Comparison of ENCODE assay signal across 8 cellular contexts in the genomic region with DNA sequence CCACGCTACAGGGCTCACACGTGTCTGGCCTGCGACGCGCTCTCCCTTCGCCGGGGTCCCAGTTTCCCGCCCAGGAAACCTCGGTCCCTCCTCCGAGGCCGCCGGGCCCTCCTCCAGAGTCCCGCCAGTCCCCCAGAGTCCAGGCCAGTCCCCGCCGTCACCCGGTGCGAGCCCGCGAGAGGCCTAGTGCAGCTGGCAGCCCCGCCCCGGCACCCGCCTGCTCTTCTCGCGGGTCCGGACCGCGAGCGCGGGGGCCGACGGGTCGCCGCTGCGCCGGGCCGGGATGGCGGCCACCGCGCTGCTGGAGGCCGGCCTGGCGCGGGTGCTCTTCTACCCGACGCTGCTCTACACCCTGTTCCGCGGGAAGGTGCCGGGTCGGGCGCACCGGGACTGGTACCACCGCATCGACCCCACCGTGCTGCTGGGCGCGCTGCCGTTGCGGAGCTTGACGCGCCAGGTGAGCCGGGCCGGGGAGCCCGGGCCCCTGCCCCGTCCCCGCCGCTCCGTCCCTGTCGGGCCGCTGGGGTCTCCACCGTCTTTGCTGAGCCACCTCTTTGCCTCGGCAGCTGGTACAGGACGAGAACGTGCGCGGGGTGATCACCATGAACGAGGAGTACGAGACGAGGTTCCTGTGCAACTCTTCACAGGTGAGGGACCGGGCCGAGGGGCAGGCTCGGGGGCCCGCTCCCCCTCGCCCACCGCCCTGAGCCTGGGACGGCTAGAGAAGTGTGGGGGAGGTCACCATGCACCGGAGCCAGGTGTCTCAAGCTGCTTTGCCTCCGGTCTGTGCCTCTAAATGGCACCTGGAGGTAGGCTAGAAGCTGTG. TPM values are rescaled to one million over a fixed set of nuclear protein-coding genes. Genes with fewer than 3 reads are reported as not detected.
A peak's percentile ranks its signal among the peaks of the same experiment; 100 is the strongest.
DNase-seq lines count a peak whose midpoint lies in the region; ATAC-seq and TF ChIP-seq lines count a peak whose summit lies in the region.

A gene with protein sequence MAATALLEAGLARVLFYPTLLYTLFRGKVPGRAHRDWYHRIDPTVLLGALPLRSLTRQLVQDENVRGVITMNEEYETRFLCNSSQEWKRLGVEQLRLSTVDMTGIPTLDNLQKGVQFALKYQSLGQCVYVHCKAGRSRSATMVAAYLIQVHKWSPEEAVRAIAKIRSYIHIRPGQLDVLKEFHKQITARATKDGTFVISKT (plus strand): TSS at position 260 of the 826 bp plus-strand sequence. CDS start 24 bp downstream, at position 284.

- H3K27ac ChIP-seq in fibroblast of lung (ENCODE audit: insufficient read depth, low read length): peak within 1 kb of the TSS; percentile 72
- peak within 1 kb of the TSS; percentile 84 for H3K27ac ChIP-seq in subcutaneous abdominal adipose tissue (ENCODE audit: low read depth, low read length)

- H3K27me3 ChIP-seq in fibroblast of lung (ENCODE audit: control insufficient read depth, insufficient read depth, low read length): no peaks in the 10 kb centered on the region
- no peaks in the 10 kb centered on the region for H3K27me3 ChIP-seq in subcutaneous abdominal adipose tissue (ENCODE audit: control insufficient read depth in 5 of 5, insufficient read depth in 4 of 5, low read length in 5 of 5)

- H3K4me3 Mint-ChIP-seq in CD14-positive monocyte: peak within 1 kb of the TSS; percentile 85 to 91
- peak within 1 kb of the TSS; percentile 88 to 89 for H3K4me3 Mint-ChIP-seq in activated T-cell treated with anti-CD3 and anti-CD28 coated beads, Interleukin-2, amount 50 U/mL, for 72 hours
- peak within 1 kb of the TSS; percentile 80 to 90 (median 83) for H3K4me3 Mint-ChIP-seq in naive thymus-derived CD8-positive, alpha-beta T cell

- POLR2A ChIA-PET in naive thymus-derived CD8-positive, alpha-beta T cell (lab: Charles Lee): interaction anchor here (0.5 to 4.9 kb wide), 7 partner anchors 8 to 284 kb away, joined by 3 to 38 read pairs (median 6); partner anchors contain the start of genes CELF1, KBTBD4 and NDUFS3

- H3K9me3 ChIP-seq in fibroblast of lung (ENCODE audit: control insufficient read depth, insufficient read depth, low read depth, low read length): no peaks in the 10 kb centered on the region
- H3K9me3 ChIP-seq in subcutaneous abdominal adipose tissue (ENCODE audit: control insufficient read depth in 5 of 5, low read length in 5 of 5): no peaks in the 10 kb centered on the region

- peak within 1 kb of the TSS; percentile 92 for H3K4me2 ChIP-seq in fibroblast of lung (ENCODE audit: extremely low read depth, insufficient read depth, low read length)

- H3K27ac Mint-ChIP-seq in CD14-positive monocyte: peak within 1 kb of the TSS; percentile 63 to 89 (median 77)
- peak within 1 kb of the TSS; percentile 77 for H3K27ac Mint-ChIP-seq in activated T-cell treated with anti-CD3 and anti-CD28 coated beads, Interleukin-2, amount 50 U/mL, for 72 hours
- H3K27ac Mint-ChIP-seq in naive thymus-derived CD8-positive, alpha-beta T cell: peak within 1 kb of the TSS; percentile 57 to 93 (median 86)

- peaks cover 3% of the 10 kb centered on the region for H3K36me3 ChIP-seq in fibroblast of lung (ENCODE audit: control insufficient read depth, insufficient read depth, low read length)
- H3K36me3 ChIP-seq in subcutaneous abdominal adipose tissue (ENCODE audit: control insufficient read depth in 5 of 5, insufficient read depth in 5 of 5, low read length in 5 of 5): peaks cover 3 to 10% (median 5%) of the 10 kb centered on the region in 5 donors

- peak; percentile 79 for ATAC-seq in HG03439 (IDR thresholded peaks at IDR 0.05; ENCODE audit: unreplicated experiment)
- peak; percentile 95 to 96 for ATAC-seq in activated T-cell treated with anti-CD3 and anti-CD28 coated beads, Interleukin-2, amount 50 U/mL, for 72 hours (replicated peaks in 1 of 2)
- ATAC-seq in naive thymus-derived CD8-positive, alpha-beta T cell: peak; percentile 88 to 89

- TF ChIP-seq CTCF in CD14-positive monocyte (IDR thresholded peaks at IDR 0.05): no peak
- no peak for TF ChIP-seq CTCF in fibroblast of lung (conservative IDR thresholded peaks at IDR 0.05 in 1 of 2, IDR thresholded peaks at IDR 0.05 in 1 of 2; ENCODE audit: low read depth in 1 of 2, low read length in 2 of 2)

- H3K4me1 ChIP-seq in fibroblast of lung (ENCODE audit: control insufficient read depth, extremely low read depth, insufficient read depth, low read length): no peaks in the 10 kb centered on the region
- peaks cover 5 to 31% (median 20%) of the 10 kb centered on the region in 5 donors for H3K4me1 ChIP-seq in subcutaneous abdominal adipose tissue (ENCODE audit: control insufficient read depth in 5 of 5, insufficient read depth in 5 of 5, low read length in 5 of 5)

- H3K27me3 Mint-ChIP-seq in CD14-positive monocyte (ENCODE audit: low read depth in 3 of 3): peaks cover 0 to 2% (median 0%) of the 10 kb centered on the region in 3 donors
- no peaks in the 10 kb centered on the region for H3K27me3 Mint-ChIP-seq in activated T-cell treated with anti-CD3 and anti-CD28 coated beads, Interleukin-2, amount 50 U/mL, for 72 hours (ENCODE audit: low read depth)
- no peaks in the 10 kb centered on the region for H3K27me3 Mint-ChIP-seq in naive thymus-derived CD8-positive, alpha-beta T cell

- H3K9me3 Mint-ChIP-seq in CD14-positive monocyte: no peaks in the 10 kb centered on the region
- H3K9me3 Mint-ChIP-seq in activated T-cell treated with anti-CD3 and anti-CD28 coated beads, Interleukin-2, amount 50 U/mL, for 72 hours: no peaks in the 10 kb centered on the region
- no peaks in the 10 kb centered on the region for H3K9me3 Mint-ChIP-seq in naive thymus-derived CD8-positive, alpha-beta T cell

- peaks cover 14% of the 10 kb centered on the region for H3K79me2 ChIP-seq in fibroblast of lung (ENCODE audit: control insufficient read depth, insufficient read depth, low read length)

- peaks cover 13% of the 10 kb centered on the region for H3K4me1 Mint-ChIP-seq in CD14-positive monocyte
- peaks cover 43% of the 10 kb centered on the region for H3K4me1 Mint-ChIP-seq in activated T-cell treated with anti-CD3 and anti-CD28 coated beads, Interleukin-2, amount 50 U/mL, for 72 hours (ENCODE audit: low read depth)
- peaks cover 7 to 39% (median 21%) of the 10 kb centered on the region in 4 donors for H3K4me1 Mint-ChIP-seq in naive thymus-derived CD8-positive, alpha-beta T cell

- intact Hi-C loops in CD14-positive monocyte (cut with micrococcal nuclease): loop anchor here (5.0 kb wide), 2 partner anchors 78 to 83 kb away; no protein-coding TSS in a partner anchor

- peaks cover 6 to 16% of the 10 kb centered on the region in 2 donors for H3K36me3 Mint-ChIP-seq in CD14-positive monocyte
- H3K36me3 Mint-ChIP-seq in activated T-cell treated with anti-CD3 and anti-CD28 coated beads, Interleukin-2, amount 50 U/mL, for 72 hours (ENCODE audit: insufficient read depth in 2 of 2): peaks cover 1% of the 10 kb centered on the region in 2 donors
- H3K36me3 Mint-ChIP-seq in naive thymus-derived CD8-positive, alpha-beta T cell: peaks cover 0 to 13% (median 3%) of the 10 kb centered on the region in 3 donors

- no peak for DNase-seq in CD14-positive monocyte (ENCODE audit: low spot score)
- DNase-seq in GM19238 (ENCODE audit: insufficient read length, low spot score): peak; percentile 67
- peak; percentile 85 for DNase-seq in activated T-cell treated with anti-CD3 and anti-CD28 coated beads, Interleukin-2, amount 50 U/mL, for 72 hours
- DNase-seq in fibroblast of lung (ENCODE audit: low read depth in 2 of 2): peak; percentile 68 to 72
- DNase-seq in naive thymus-derived CD8-positive, alpha-beta T cell: peak; percentile 38 to 78 (median 55)

- peak within 1 kb of the TSS; percentile 93 for H3K9ac ChIP-seq in fibroblast of lung (ENCODE audit: insufficient read depth, low read length)
- peak within 1 kb of the TSS; percentile 81 to 98 (median 94) for H3K9ac ChIP-seq in subcutaneous abdominal adipose tissue (ENCODE audit: low read length in 5 of 5)

- H3K4me3 ChIP-seq in fibroblast of lung (replicated peaks in 1 of 4; ENCODE audit: control extremely low read depth in 1 of 4, insufficient read depth in 1 of 4, low read depth in 3 of 4, low read length in 4 of 4) (peak within 1 kb of the TSS; percentile 80 to 93 (median 86)), subcutaneous abdominal adipose tissue (ENCODE audit: low read depth in 1 of 5, low read length in 5 of 5) (peak within 1 kb of the TSS; percentile 67 to 89 (median 85))

- peak within 1 kb of the TSS; percentile 83 for H2AFZ ChIP-seq in fibroblast of lung (ENCODE audit: low read length)

- no peaks in the 10 kb centered on the region for H4K20me1 ChIP-seq in fibroblast of lung (ENCODE audit: control insufficient read depth, extremely low read depth, insufficient read depth, low read length)

TF ChIP-seq in PFSK-1, 5 proteins besides CTCF, POLR2A, EP300 and RAD21 (continues in another document):
- TF ChIP-seq POLR2AphosphoS5 (IDR thresholded peaks at IDR 0.05; ENCODE audit: low read depth, low read length): peak; percentile 53; the same call in 1 of the 2 replicates
- peak; percentile 79; the same call in 1 of the 2 replicates for TF ChIP-seq SIN3A (IDR thresholded peaks at IDR 0.05; ENCODE audit: borderline replicate concordance, insufficient read depth, low read length)

RNA-seq across cellular contexts. Expression of the gene that starts here (rescaled TPM):
- polyA plus RNA-seq in CD14-positive monocyte (10 to 100 TPM; 83.3 to 87.8 TPM), fibroblast of lung (47.8 and 55.4 TPM in 2 replicates)
- 123 TPM for polyA plus RNA-seq in PFSK-1 (2012; ENCODE audit: insufficient read length, low read depth)
- 10 to 100 TPM; 37.0 to 40.1 TPM for total RNA-seq in activated T-cell treated with anti-CD3 and anti-CD28 coated beads, Interleukin-2, amount 50 U/mL, for 72 hours
- 58.6 and 84.9 TPM in 2 replicates for total RNA-seq in fibroblast of lung
- polyA plus RNA-seq in fibroblast of lung (2012): 63.1 and 71.9 TPM in 2 replicates
- 12.2 and 20.1 TPM in 2 replicates for polyA minus RNA-seq in fibroblast of lung (ENCODE audit: low replicate concordance)
- total RNA-seq in naive thymus-derived CD8-positive, alpha-beta T cell: 10 to 100 TPM; 19.1 to 22.2 TPM
- 10 to 100 TPM; 58.7 to 73.3 (median 71.0) TPM for polyA plus RNA-seq in naive thymus-derived CD8-positive, alpha-beta T cell
